8 cellular contexts compared by ENCODE assay signal in the genomic region with DNA sequence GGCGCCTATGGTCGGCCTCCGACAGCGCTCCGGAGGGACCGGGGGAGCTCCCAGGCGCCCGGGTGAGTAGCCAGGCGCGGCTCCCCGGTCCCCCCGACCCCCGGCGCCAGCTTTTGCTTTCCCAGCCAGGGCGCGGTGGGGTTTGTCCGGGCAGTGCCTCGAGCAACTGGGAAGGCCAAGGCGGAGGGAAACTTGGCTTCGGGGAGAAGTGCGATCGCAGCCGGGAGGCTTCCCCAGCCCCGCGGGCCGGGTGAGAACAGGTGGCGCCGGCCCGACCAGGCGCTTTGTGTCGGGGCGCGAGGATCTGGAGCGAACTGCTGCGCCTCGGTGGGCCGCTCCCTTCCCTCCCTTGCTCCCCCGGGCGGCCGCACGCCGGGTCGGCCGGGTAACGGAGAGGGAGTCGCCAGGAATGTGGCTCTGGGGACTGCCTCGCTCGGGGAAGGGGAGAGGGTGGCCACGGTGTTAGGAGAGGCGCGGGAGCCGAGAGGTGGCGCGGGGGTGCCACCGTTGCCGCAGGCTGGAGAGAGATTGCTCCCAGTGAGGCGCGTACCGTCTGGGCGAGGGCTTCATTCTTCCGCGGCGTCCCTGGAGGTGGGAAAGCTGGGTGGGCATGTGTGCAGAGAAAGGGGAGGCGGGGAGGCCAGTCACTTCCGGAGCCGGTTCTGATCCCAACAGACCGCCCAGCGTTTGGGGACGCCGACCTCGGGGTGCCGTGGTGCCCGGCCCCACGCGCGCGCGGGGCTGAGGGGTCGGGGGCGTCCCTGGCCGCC. TPM values are rescaled to one million over a fixed set of nuclear protein-coding genes. Genes with fewer than 3 reads are reported as not detected.
DNase-seq lines count a peak whose midpoint lies in the region; ATAC-seq and TF ChIP-seq lines count a peak whose summit lies in the region.

No MANE protein-coding gene starts in this region.

- H3K4me1 Mint-ChIP-seq in H9 = peaks cover 32 to 37% of the 10 kb centered on the region in 2 experiments

- H3K9me3 ChIP-seq in H9 (ENCODE audit: control insufficient read depth, low read depth, low read length) (no peaks in the 10 kb centered on the region), colonic mucosa (no peaks in the 10 kb centered on the region), left lung (no peaks in the 10 kb centered on the region), stomach (no peaks in the 10 kb centered on the region)

- H3K27ac ChIP-seq in H9 (ENCODE audit: insufficient read length, low read depth, low read length) = no peak overlapping the region
- peak overlapping the region; percentile 52 for H3K27ac ChIP-seq in colonic mucosa
- peak overlapping the region; percentile 85 to 86 for H3K27ac ChIP-seq in left lung
- peak overlapping the region; percentile 91 to 96 (median 93) for H3K27ac ChIP-seq in stomach

- H3K27me3 ChIP-seq in H9 (ENCODE audit: insufficient read depth, low read length) (no peaks in the 10 kb centered on the region), colonic mucosa (peaks cover 9% of the 10 kb centered on the region), left lung (peaks cover 0 to 41% of the 10 kb centered on the region in 2 donors), stomach (peaks cover 0 to 9% (median 8%) of the 10 kb centered on the region in 3 donors)

- peak overlapping the region; percentile 70 for H3K4me3 ChIP-seq in colonic mucosa
- H3K4me3 ChIP-seq in left lung = peak overlapping the region; percentile 74
- H3K4me3 ChIP-seq in stomach = peak overlapping the region; percentile 73 to 90 (median 79)

- no peak overlapping the region for H2BK12ac ChIP-seq in H9 (ENCODE audit: insufficient read length, low read depth, low read length)

- H2AK5ac ChIP-seq in H9 (ENCODE audit: insufficient read length, low read length) = no peak overlapping the region

- H4K5ac ChIP-seq in H9 (ENCODE audit: insufficient read length, low read depth, low read length) = no peak overlapping the region

- peak; percentile 60 for ATAC-seq in left lung

- no peak overlapping the region for H2AFZ ChIP-seq in H9 (ENCODE audit: low read length)

- peak overlapping the region; percentile 85 for H3K4me2 ChIP-seq in H9 (ENCODE audit: insufficient read depth, insufficient read length, low read length)

- H3K27ac Mint-ChIP-seq in H9 = peak overlapping the region; percentile 47 to 88 (median 53); a peak in 4 of 7 replicates

- peaks cover 21 to 24% (median 23%) of the 10 kb centered on the region in 3 experiments for H3K36me3 Mint-ChIP-seq in H9 (ENCODE audit: insufficient read depth in 1 of 3, low read depth in 3 of 3)

- DNase-seq in NCI-H1417 (lab: John Stamatoyannopoulos, UW) (peak in 2 of 3 experiments; percentile 91 to 94), NCI-H1417 treated with DMSO at 0.1 percent for 48 hours (lab: John Stamatoyannopoulos, UW) (no peak), H9 (peak; percentile 58), NCI-H748 treated with DMSO at 0.1 percent for 48 hours (lab: John Stamatoyannopoulos, UW) (peak; percentile 29), colonic mucosa (peak; percentile 43), left lung (peak; percentile 61 to 89), stomach (peak; percentile 57), GM19240 (ENCODE audit: insufficient read length, low spot score) (no peak)

- H4K20me1 ChIP-seq in H9 (ENCODE audit: control insufficient read depth, insufficient read depth, insufficient read length) = no peaks in the 10 kb centered on the region

- no peak overlapping the region for H4K8ac ChIP-seq in H9 (replicated peaks; ENCODE audit: insufficient read length, low read depth, low read length)

- peak overlapping the region; percentile 90 to 94 for H3K4me3 Mint-ChIP-seq in H9

- no peak overlapping the region for H3K23ac ChIP-seq in H9 (ENCODE audit: insufficient read length, low read depth, low read length)

- intact Hi-C loops in colonic mucosa (cut with DNase I) = loop anchor here (5.0 to 10.0 kb wide), 2 partner anchors 153 to 159 kb away; no protein-coding TSS in a partner anchor
- intact Hi-C loops in left lung (cut with DNase I) = no loop called here
- intact Hi-C loops in stomach (cut with DNase I; ENCODE audit: low total_unique reads) = no loop called here

- no peak overlapping the region for H3T11ph ChIP-seq in H9 (ENCODE audit: low read length)

- H3K79me2 ChIP-seq in H9 (ENCODE audit: insufficient read depth, low read length) = peaks cover 8% of the 10 kb centered on the region; the same call in 1 of the 2 replicates

- H3K4me1 ChIP-seq in H9 (ENCODE audit: insufficient read depth, low read length) = no peaks in the 10 kb centered on the region
- H3K4me1 ChIP-seq in colonic mucosa = no peaks in the 10 kb centered on the region
- H3K4me1 ChIP-seq in left lung = peaks cover 19 to 52% of the 10 kb centered on the region in 2 donors
- peaks cover 7 to 59% (median 54%) of the 10 kb centered on the region in 4 donors for H3K4me1 ChIP-seq in stomach

- H2BK120ac ChIP-seq in H9 (ENCODE audit: low read depth, low read length, poor library complexity, severe bottlenecking) = no peak overlapping the region

- peak; percentile 45; the same call in 2 of the 3 replicates for TF ChIP-seq CTCF in H9 (conservative IDR thresholded peaks at IDR 0.05)
- TF ChIP-seq CTCF in colonic mucosa (IDR thresholded peaks at IDR 0.05) = no peak
- no peak for TF ChIP-seq CTCF in left lung (IDR thresholded peaks at IDR 0.05)
- TF ChIP-seq CTCF in stomach (IDR thresholded peaks at IDR 0.05) = peak in 3 of 7 experiments; percentile 16 to 39 (median 29)

- H4K91ac ChIP-seq in H9 (ENCODE audit: insufficient read length, low read depth, low read length) = no peak overlapping the region

- peak overlapping the region; percentile 79 for H3K14ac ChIP-seq in H9 (ENCODE audit: insufficient read depth, low read length)

- no peak overlapping the region for H2BK20ac ChIP-seq in H9 (ENCODE audit: low read depth, low read length, poor library complexity, severe bottlenecking)

- no peaks in the 10 kb centered on the region for H3K36me3 ChIP-seq in colonic mucosa
- H3K36me3 ChIP-seq in left lung = no peaks in the 10 kb centered on the region
- no peaks in the 10 kb centered on the region for H3K36me3 ChIP-seq in stomach

- H2BK5ac ChIP-seq in H9 (ENCODE audit: insufficient read length, low read length) = no peak overlapping the region

- no peak overlapping the region for H3K4ac ChIP-seq in H9 (ENCODE audit: low read depth, low read length)

- H3K9ac ChIP-seq in H9 (ENCODE audit: extremely low read depth, insufficient read length, low read length) = peak overlapping the region; percentile 64
- peak overlapping the region; percentile 61 to 74 for H3K9ac ChIP-seq in colonic mucosa (ENCODE audit: low read depth in 2 of 2, low read length in 2 of 2)

- H2BK15ac ChIP-seq in H9 (ENCODE audit: low read depth, low read length) = no peak overlapping the region

- H3K27me3 Mint-ChIP-seq in H9 (ENCODE audit: low read depth) = peaks cover 12% of the 10 kb centered on the region

- WGBS in H9 (ENCODE audit: extremely low coverage, insufficient read length, low lambda C conversion rate) = no CpG with 5 or more reads among the region's 81 CpGs
- WGBS in stomach, 5 donors = 1 to 4% (median 1%) methylated on average over 18 to 81 of the region's 81 CpGs

- no peak overlapping the region for H3K56ac ChIP-seq in H9 (ENCODE audit: insufficient read length, low read depth, low read length)

- TF ChIP-seq EP300 in stomach (IDR thresholded peaks at IDR 0.05) = no peak

- peaks cover 11% of the 10 kb centered on the region for H3K23me2 ChIP-seq in H9 (ENCODE audit: insufficient read length, low read depth, low read length, poor library complexity, severe bottlenecking)

- TF ChIP-seq POLR2A in stomach (IDR thresholded peaks at IDR 0.05) = no peak

- H3K79me1 ChIP-seq in H9 (ENCODE audit: insufficient read depth, low read depth, low read length, poor library complexity, severe bottlenecking) = peaks cover 3% of the 10 kb centered on the region

- H3K9me3 Mint-ChIP-seq in H9 = peaks cover 0 to 3% of the 10 kb centered on the region in 2 experiments; a peak in 1 of 5 replicates

- peak overlapping the region; percentile 82 for H3K18ac ChIP-seq in H9 (ENCODE audit: insufficient read length, low read depth, low read length)

RNA-seq across cellular contexts. Expression of gene DAPK1, which starts 0.6 kb away (rescaled TPM):
- 78.3 and 79.4 TPM in 2 replicates for total RNA-seq in H9 (2021)
- 10 to 100 TPM in 1 of 2 donors, 1 to 10 TPM in 1; 7.9 to 17.5 TPM for total RNA-seq in colonic mucosa
- total RNA-seq in left lung = 100 to 1,000 TPM in 1 of 2 donors, 10 to 100 TPM in 1; 78.2 to 123 TPM
- 10 to 100 TPM; 40.3 to 88.7 (median 63.0) TPM for total RNA-seq in stomach
- 10 to 100 TPM in 1 of 3 donors, 1 to 10 TPM in 2; 9.0 to 11.5 (median 9.4) TPM for polyA plus RNA-seq in stomach

Comparison
In these comparisons a context has a peak if more than half of its experiments do, and no peak if none do; other contexts are left out.
1. DNase-seq: peak in NCI-H1417 (2 of 3), H9 (single experiment), NCI-H748 treated with DMSO at 0.1 percent for 48 hours (single experiment), colonic mucosa (single experiment), left lung (2 of 2) and stomach (single experiment); none in NCI-H1417 treated with DMSO at 0.1 percent for 48 hours (single experiment) and GM19240 (single experiment).
2. Peak in every context shown above with its lines, with median percentiles within 50 percentile points of each other: H3K4me3 ChIP-seq.